ENCODE assay signal across 14 cellular contexts in the genomic region with DNA sequence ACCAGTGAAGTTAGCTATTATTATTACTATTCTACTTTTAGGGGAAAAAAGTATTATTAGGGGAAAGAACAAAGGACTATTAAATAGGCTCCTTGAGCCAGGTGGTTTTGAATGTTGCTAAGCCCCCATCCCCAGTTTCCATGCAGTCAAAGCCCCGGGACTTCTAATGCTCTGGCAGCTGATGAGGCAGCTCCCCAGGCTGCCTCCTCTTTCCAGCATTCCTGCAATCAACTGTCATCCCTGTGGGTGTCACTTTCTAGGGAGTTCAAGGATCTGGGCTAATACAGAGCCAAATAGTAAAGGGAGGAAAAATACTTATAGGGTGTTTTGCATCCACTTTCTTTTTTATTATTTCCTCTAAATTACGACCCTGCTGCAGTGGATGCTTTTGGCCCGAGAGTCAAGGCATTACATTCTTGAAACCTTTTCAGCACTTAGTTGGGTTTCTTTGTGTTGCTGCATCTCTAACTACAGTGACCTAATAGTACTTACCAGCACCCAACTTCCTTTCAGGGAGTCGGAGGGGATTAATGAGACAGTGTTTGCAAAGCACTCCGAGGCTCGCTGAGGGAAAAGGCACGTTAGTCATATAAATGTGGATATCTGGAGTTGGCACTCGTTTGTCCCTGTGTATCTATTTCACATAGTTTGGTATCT.
"Had no signal": no experiment of that assay in that cellular context is flagged by ENCODE, and none has a peak within 500 bp of the region (broad histone marks: within the 10 kb centered on the region; RNA-seq: fewer than 3 reads in every experiment).

No MANE protein-coding gene starts in this region.

- H3K4me1 Mint-ChIP-seq: activated CD4-positive, alpha-beta T cell treated with anti-CD3 and anti-CD28 coated beads, Interleukin-2, amount 10 ng/mL, durations not matched to agents 7 days and 5 days; activated T-helper 17 cell treated with anti-CD3 and anti-CD28 coated beads, Interleukin-2, amount 50 U/mL, for 72 hours; memory B cell; stimulated activated effector memory CD8-positive, alpha-beta T cell treated with anti-CD3 and anti-CD28 coated beads, Interleukin-12 subunit alpha, Interleukin-12 subunit beta, amount 100 ng/mL, for 72 hours had no signal

- H3K9me3 ChIP-seq: body of pancreas, left ventricle myocardium inferior, ovary, tibial artery had no signal

- H3K36me3 Mint-ChIP-seq: memory B cell; stimulated activated effector memory CD8-positive, alpha-beta T cell treated with anti-CD3 and anti-CD28 coated beads, Interleukin-12 subunit alpha, Interleukin-12 subunit beta, amount 100 ng/mL, for 72 hours had no signal

- H3K27ac ChIP-seq: body of pancreas, left ventricle myocardium inferior, ovary, skin epidermis, tibial artery had no signal

- H3K27me3 Mint-ChIP-seq: activated CD4-positive, alpha-beta T cell treated with anti-CD3 and anti-CD28 coated beads, Interleukin-2, amount 10 ng/mL, durations not matched to agents 7 days and 5 days had no signal

- H3K9me3 Mint-ChIP-seq: activated CD4-positive, alpha-beta T cell treated with anti-CD3 and anti-CD28 coated beads, Interleukin-2, amount 10 ng/mL, durations not matched to agents 7 days and 5 days; activated naive CD4-positive, alpha-beta T cell treated with anti-CD3 and anti-CD28 coated beads for 36 hours; activated T-helper 17 cell treated with anti-CD3 and anti-CD28 coated beads, Interleukin-2, amount 50 U/mL, for 72 hours; memory B cell; neural crest cell; stimulated activated effector memory CD8-positive, alpha-beta T cell treated with anti-CD3 and anti-CD28 coated beads, Interleukin-12 subunit alpha, Interleukin-12 subunit beta, amount 100 ng/mL, for 72 hours; T-helper 1 cell treated with Interleukin-12 subunit alpha and Interleukin-12 subunit beta and Interleukin-4 antibody, amounts not matched to agents 30 μg/mL and 1 μg/mL, for 36 hours had no signal

- H3K4me1 ChIP-seq: body of pancreas, left ventricle myocardium inferior, tibial artery had no signal

- H3K4me3 Mint-ChIP-seq: activated CD4-positive, alpha-beta T cell treated with anti-CD3 and anti-CD28 coated beads, Interleukin-2, amount 10 ng/mL, durations not matched to agents 7 days and 5 days; activated naive CD4-positive, alpha-beta T cell treated with anti-CD3 and anti-CD28 coated beads for 36 hours; activated T-helper 17 cell treated with anti-CD3 and anti-CD28 coated beads, Interleukin-2, amount 50 U/mL, for 72 hours; memory B cell; neural crest cell; stimulated activated effector memory CD8-positive, alpha-beta T cell treated with anti-CD3 and anti-CD28 coated beads, Interleukin-12 subunit alpha, Interleukin-12 subunit beta, amount 100 ng/mL, for 72 hours; T-helper 1 cell treated with Interleukin-12 subunit alpha and Interleukin-12 subunit beta and Interleukin-4 antibody, amounts not matched to agents 30 μg/mL and 1 μg/mL, for 36 hours had no signal

- H3K27ac Mint-ChIP-seq: activated CD4-positive, alpha-beta T cell treated with anti-CD3 and anti-CD28 coated beads, Interleukin-2, amount 10 ng/mL, durations not matched to agents 7 days and 5 days; activated naive CD4-positive, alpha-beta T cell treated with anti-CD3 and anti-CD28 coated beads for 36 hours; activated T-helper 17 cell treated with anti-CD3 and anti-CD28 coated beads, Interleukin-2, amount 50 U/mL, for 72 hours; memory B cell; stimulated activated effector memory CD8-positive, alpha-beta T cell treated with anti-CD3 and anti-CD28 coated beads, Interleukin-12 subunit alpha, Interleukin-12 subunit beta, amount 100 ng/mL, for 72 hours; T-helper 1 cell treated with Interleukin-12 subunit alpha and Interleukin-12 subunit beta and Interleukin-4 antibody, amounts not matched to agents 30 μg/mL and 1 μg/mL, for 36 hours had no signal

- ATAC-seq: activated T-helper 17 cell treated with anti-CD3 and anti-CD28 coated beads, Interleukin-2, amount 50 U/mL, for 72 hours; body of pancreas; stimulated activated effector memory CD8-positive, alpha-beta T cell treated with anti-CD3 and anti-CD28 coated beads, Interleukin-12 subunit alpha, Interleukin-12 subunit beta, amount 100 ng/mL, for 72 hours had no signal

- H3K36me3 ChIP-seq: left ventricle myocardium inferior, ovary, tibial artery had no signal

- DNase-seq: activated CD4-positive, alpha-beta T cell treated with anti-CD3 and anti-CD28 coated beads, Interleukin-2, amount 10 ng/mL, durations not matched to agents 7 days and 5 days; activated CD4-positive, CD25-positive, alpha-beta regulatory T cell; activated naive CD4-positive, alpha-beta T cell treated with anti-CD3 and anti-CD28 coated beads for 36 hours; activated T-cell treated with anti-CD3 and anti-CD28 coated beads for 4 hours; body of pancreas; left ventricle myocardium inferior; ovary; tibial artery had no signal

- H3K27me3 ChIP-seq: ovary, tibial artery had no signal

- H3K4me3 ChIP-seq: body of pancreas, left ventricle myocardium inferior, ovary, skin epidermis, tibial artery had no signal
